26 cellular contexts compared by ENCODE assay signal in the genomic region with DNA sequence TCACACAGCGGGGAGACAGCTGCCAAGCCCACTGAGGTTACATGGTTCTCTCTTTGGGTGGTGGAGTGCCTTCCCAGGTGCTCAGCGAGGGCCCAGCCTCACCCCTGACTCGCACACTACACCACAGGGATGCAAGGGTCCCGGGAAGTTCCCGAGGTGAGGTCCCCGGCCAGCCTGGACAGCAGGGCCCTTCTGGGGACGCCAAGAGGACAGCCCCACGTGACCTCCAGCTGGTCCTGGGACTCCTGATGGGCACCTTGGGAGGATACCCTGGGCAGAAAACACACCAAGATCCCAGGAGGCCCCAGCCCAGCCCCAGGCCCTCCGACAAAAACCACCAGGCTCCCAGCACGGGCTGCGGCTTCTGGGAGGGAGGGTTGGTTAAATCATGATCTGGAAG.
"Had no signal": no experiment of that assay in that cellular context is flagged by ENCODE, and none has a peak within 500 bp of the region (broad histone marks: within the 10 kb centered on the region; RNA-seq: fewer than 3 reads in every experiment).

No MANE protein-coding gene starts in this region.

- H3K27ac ChIP-seq: hepatocyte, neutrophil, psoas muscle, right lobe of liver, thoracic aorta, upper lobe of left lung had no signal

- H3K9me3 Mint-ChIP-seq: endodermal cell; naive B cell; nephron; stimulated activated memory B cell treated with anti-CD40 and anti-IgM and Interleukin-4, amounts not matched to agents 10 μg/mL and 1 μg/mL and 100 μg/mL, for 72 hours; stimulated activated naive CD8-positive, alpha-beta T cell treated with anti-CD3 and anti-CD28 coated beads, Interleukin-15, Interleukin-2, amounts not matched to agents 100 ng/mL and 50 ng/mL, for 24 hours had no signal

- H3K27me3 ChIP-seq: hepatocyte, neutrophil, right lobe of liver, upper lobe of left lung had no signal

- H3K4me1 ChIP-seq: psoas muscle had no signal

- ATAC-seq: left colon; psoas muscle; right lobe of liver; stimulated activated memory B cell treated with anti-CD40 and anti-IgM and Interleukin-4, amounts not matched to agents 10 μg/mL and 1 μg/mL and 100 μg/mL, for 72 hours had no signal

- H3K4me1 Mint-ChIP-seq: endodermal cell; naive B cell; nephron; stimulated activated memory B cell treated with anti-CD40 and anti-IgM and Interleukin-4, amounts not matched to agents 10 μg/mL and 1 μg/mL and 100 μg/mL, for 72 hours had no signal

- H3K27me3 Mint-ChIP-seq: stimulated activated naive CD8-positive, alpha-beta T cell treated with anti-CD3 and anti-CD28 coated beads, Interleukin-15, Interleukin-2, amounts not matched to agents 100 ng/mL and 50 ng/mL, for 24 hours had no signal

- H3K9me3 ChIP-seq: neutrophil, psoas muscle, right lobe of liver, thoracic aorta, upper lobe of left lung had no signal

- H3K4me2 ChIP-seq: hepatocyte had no signal

- FAIRE-seq: colon, endothelial cell of umbilical vein, kidney had no signal

- DNase-seq: cerebellar nuclear complex; dermis blood vessel endothelial cell; effector CD4-positive, alpha-beta T cell; endodermal cell; erythroblast; foreskin melanocyte; head of caudate nucleus; kidney; left colon; mesendoderm; naive B cell; psoas muscle; retina; right lobe of liver; stimulated activated CD4-positive, alpha-beta T cell treated with anti-CD3 and anti-CD28 coated beads, Interleukin-15, amount 100 ng/mL, for 24 hours; stimulated activated CD4-positive, alpha-beta T cell treated with anti-CD3 and anti-CD28 coated beads, Interleukin-1b, Interleukin-23, amount 100 ng/mL, for 48 hours; stimulated activated CD4-positive, alpha-beta T cell treated with anti-CD3 and anti-CD28 coated beads, Interleukin-4, amount 100 ng/mL, for 24 hours had no signal

- H3K36me3 ChIP-seq: right lobe of liver, thoracic aorta had no signal

- H3K4me3 ChIP-seq: hepatocyte, psoas muscle, right lobe of liver, thoracic aorta, upper lobe of left lung had no signal

- H3K36me3 Mint-ChIP-seq: naive B cell; stimulated activated memory B cell treated with anti-CD40 and anti-IgM and Interleukin-4, amounts not matched to agents 10 μg/mL and 1 μg/mL and 100 μg/mL, for 72 hours had no signal

- H3K4me3 Mint-ChIP-seq: endodermal cell; naive B cell; nephron; stimulated activated memory B cell treated with anti-CD40 and anti-IgM and Interleukin-4, amounts not matched to agents 10 μg/mL and 1 μg/mL and 100 μg/mL, for 72 hours; stimulated activated naive CD8-positive, alpha-beta T cell treated with anti-CD3 and anti-CD28 coated beads, Interleukin-15, Interleukin-2, amounts not matched to agents 100 ng/mL and 50 ng/mL, for 24 hours had no signal

- H3K27ac Mint-ChIP-seq: naive B cell; nephron; stimulated activated memory B cell treated with anti-CD40 and anti-IgM and Interleukin-4, amounts not matched to agents 10 μg/mL and 1 μg/mL and 100 μg/mL, for 72 hours; stimulated activated naive CD8-positive, alpha-beta T cell treated with anti-CD3 and anti-CD28 coated beads, Interleukin-15, Interleukin-2, amounts not matched to agents 100 ng/mL and 50 ng/mL, for 24 hours had no signal

- H2AFZ ChIP-seq: hepatocyte had no signal
